Comparison of ENCODE assay signal across 19 cellular contexts in genomic region chr6:43050981-43051380, GRCh38. TPM values are rescaled to one million over a fixed set of nuclear protein-coding genes. Genes with fewer than 3 reads are reported as not detected.
DNase-seq lines count a peak whose midpoint lies in the region; ATAC-seq and TF ChIP-seq lines count a peak whose summit lies in the region.
"Had no signal": no experiment of that assay in that cellular context is flagged by ENCODE, and none has a peak within 500 bp of the region (broad histone marks: within the 10 kb centered on the region; RNA-seq: fewer than 3 reads in every experiment).

No MANE protein-coding gene starts in this region.

- no peak overlapping the region for H4K8ac ChIP-seq in IMR-90 (ENCODE audit: low read depth in 2 of 2, low read length in 2 of 2)
- H4K8ac ChIP-seq in trophoblast cell (ENCODE audit: low read depth, low read length) = no peak overlapping the region

- no peak overlapping the region for H3K27ac ChIP-seq in IMR-90 (ENCODE audit: insufficient read depth, low read length)
- H3K27ac ChIP-seq in trophoblast cell (ENCODE audit: low read depth, low read length) = no peak overlapping the region
- H3K27ac ChIP-seq: body of pancreas, suprapubic skin had no signal

- H3K9ac ChIP-seq in IMR-90 (ENCODE audit: low read depth, low read length) (no peak overlapping the region), trophoblast cell (ENCODE audit: low read length) (no peak overlapping the region)

- H2AK5ac ChIP-seq in IMR-90 (ENCODE audit: low read depth, low read length) (no peak overlapping the region), trophoblast cell (ENCODE audit: low read length) (no peak overlapping the region)

- H3K4me2 ChIP-seq in IMR-90 (ENCODE audit: low read depth, low read length) (no peak overlapping the region; the same call in 1 of the 2 replicates), trophoblast cell (ENCODE audit: low read length) (peak overlapping the region; percentile 14)

- H3K36me3 Mint-ChIP-seq in activated CD4-positive, alpha-beta memory T cell treated with anti-CD3 and anti-CD28 coated beads, Interleukin-2, amount 10 ng/mL, durations not matched to agents 7 days and 5 days (ENCODE audit: low read depth) = peaks cover 49% of the 10 kb centered on the region
- H3K36me3 Mint-ChIP-seq in activated CD4-positive, alpha-beta memory T cell treated with anti-CD3 and anti-CD28 coated beads for 36 hours = peaks cover 45% of the 10 kb centered on the region
- peaks cover 45% of the 10 kb centered on the region for H3K36me3 Mint-ChIP-seq in endothelial cell (ENCODE audit: low read depth, unreplicated experiment)

- H3K23ac ChIP-seq in IMR-90 (ENCODE audit: low read depth, low read length) = no peak overlapping the region
- no peak overlapping the region for H3K23ac ChIP-seq in trophoblast cell (ENCODE audit: low read length)

- peaks cover 17 to 50% of the 10 kb centered on the region in 2 experiments; a peak in 3 of 4 replicates for H3K79me1 ChIP-seq in IMR-90 (ENCODE audit: low read depth in 1 of 2, low read length in 2 of 2)
- H3K79me1 ChIP-seq in trophoblast cell (ENCODE audit: low read length) = peaks cover 9% of the 10 kb centered on the region

- H3K4ac ChIP-seq in IMR-90 (ENCODE audit: low read depth, low read length) = 0 out of 2 replicates have a peak overlapping the region, but pooled peaks have one; percentile 6
- H3K4ac ChIP-seq in trophoblast cell (ENCODE audit: low read depth, low read length) = no peak overlapping the region

- TF ChIP-seq RAD21 in IMR-90 (IDR thresholded peaks at IDR 0.05; ENCODE audit: low read length) = no peak

- intact Hi-C loops in activated CD4-positive, alpha-beta memory T cell treated with anti-CD3 and anti-CD28 coated beads for 36 hours (cut with micrococcal nuclease) = loop anchor here (10.0 kb wide), 1 partner anchor 276 kb away; no protein-coding TSS in a partner anchor
- intact Hi-C loops in IMR-90 (cut with micrococcal nuclease) = loop anchor here (5.0 kb wide), 1 partner anchor 91 kb away; no protein-coding TSS in a partner anchor

- H3K14ac ChIP-seq in IMR-90 (replicated peaks; ENCODE audit: low read depth, low read length) (no peak overlapping the region), trophoblast cell (ENCODE audit: low read length) (no peak overlapping the region)

- no peak overlapping the region for H3K56ac ChIP-seq in IMR-90 (ENCODE audit: extremely low read depth, insufficient read depth, low read length)

- peaks cover 37% of the 10 kb centered on the region for H3K4me1 Mint-ChIP-seq in activated CD4-positive, alpha-beta memory T cell treated with anti-CD3 and anti-CD28 coated beads, Interleukin-2, amount 10 ng/mL, durations not matched to agents 7 days and 5 days
- H3K4me1 Mint-ChIP-seq in activated CD4-positive, alpha-beta memory T cell treated with anti-CD3 and anti-CD28 coated beads for 36 hours (ENCODE audit: low read depth) = peaks cover 32% of the 10 kb centered on the region
- peaks cover 36% of the 10 kb centered on the region for H3K4me1 Mint-ChIP-seq in endothelial cell (ENCODE audit: unreplicated experiment)

- H4K91ac ChIP-seq in IMR-90 (ENCODE audit: insufficient read depth, low read depth, low read length) (no peak overlapping the region), trophoblast cell (ENCODE audit: low read depth, low read length) (no peak overlapping the region)

- DNase-seq in activated CD4-positive, alpha-beta memory T cell treated with anti-CD3 and anti-CD28 coated beads, Interleukin-2, amount 10 ng/mL, durations not matched to agents 7 days and 5 days = no peak
- DNase-seq in activated CD4-positive, alpha-beta memory T cell treated with anti-CD3 and anti-CD28 coated beads for 36 hours = no peak
- DNase-seq in IMR-90 (no peak), endothelial cell (ENCODE audit: low spot score) (no peak), trophoblast cell (no peak), NCI-H2107 (lab: John Stamatoyannopoulos, UW) (no peak), inferior parietal cortex (ENCODE audit: extremely low spot score) (no peak)
- no peak for DNase-seq in stimulated activated CD4-positive, alpha-beta T cell treated with anti-CD3 and anti-CD28 coated beads, Interleukin-2, amount 100 ng/mL, for 24 hours
- DNase-seq: body of pancreas; C1 segment of cervical spinal cord; DMS153; KG1; NCI-H2081 treated with DMSO at 0.1 percent for 48 hours; NCI-H510A treated with DMSO at 0.1 percent for 48 hours; Right ventricle myocardium superior; stimulated activated CD4-positive, alpha-beta T cell treated with anti-CD3 and anti-CD28 coated beads, Interleukin-2, amount 100 ng/mL, for 48 hours; T1000 had no signal

- H3K4me3 Mint-ChIP-seq in activated CD4-positive, alpha-beta memory T cell treated with anti-CD3 and anti-CD28 coated beads, Interleukin-2, amount 10 ng/mL, durations not matched to agents 7 days and 5 days = no peak overlapping the region
- no peak overlapping the region for H3K4me3 Mint-ChIP-seq in activated CD4-positive, alpha-beta memory T cell treated with anti-CD3 and anti-CD28 coated beads for 36 hours
- H3K4me3 Mint-ChIP-seq in endothelial cell (ENCODE audit: unreplicated experiment) = peak overlapping the region; percentile 79

- H3K36me3 ChIP-seq in IMR-90 (ENCODE audit: control insufficient read depth, insufficient read depth, low read length) (peaks cover 56% of the 10 kb centered on the region), trophoblast cell (ENCODE audit: control insufficient read depth in 1 of 2, insufficient read depth in 2 of 2, low read length in 2 of 2) (peaks cover 47 to 53% of the 10 kb centered on the region in 2 experiments)

- H2BK12ac ChIP-seq in trophoblast cell (ENCODE audit: low read length) = no peak overlapping the region

- H2BK120ac ChIP-seq in IMR-90 (ENCODE audit: low read depth, low read length) = no peak overlapping the region
- no peak overlapping the region for H2BK120ac ChIP-seq in trophoblast cell (ENCODE audit: insufficient read depth, low read length, poor library complexity)

- no peaks in the 10 kb centered on the region for H3K9me3 Mint-ChIP-seq in activated CD4-positive, alpha-beta memory T cell treated with anti-CD3 and anti-CD28 coated beads, Interleukin-2, amount 10 ng/mL, durations not matched to agents 7 days and 5 days
- H3K9me3 Mint-ChIP-seq in activated CD4-positive, alpha-beta memory T cell treated with anti-CD3 and anti-CD28 coated beads for 36 hours = no peaks in the 10 kb centered on the region
- no peaks in the 10 kb centered on the region for H3K9me3 Mint-ChIP-seq in endothelial cell (ENCODE audit: unreplicated experiment)

- H3K4me3 ChIP-seq in IMR-90 (ENCODE audit: insufficient read depth, low read depth, low read length) (no peak overlapping the region), trophoblast cell (ENCODE audit: low read depth, low read length) (peak overlapping the region; percentile 21)
- H3K4me3 ChIP-seq: body of pancreas, suprapubic skin had no signal

- H3K9me3 ChIP-seq in IMR-90 (ENCODE audit: control insufficient read depth, insufficient read depth, low read length) (no peaks in the 10 kb centered on the region), trophoblast cell (ENCODE audit: insufficient read depth, low read depth, low read length) (no peaks in the 10 kb centered on the region)
- H3K9me3 ChIP-seq: body of pancreas, suprapubic skin had no signal

- no peak overlapping the region for H4K5ac ChIP-seq in IMR-90 (ENCODE audit: low read depth, low read length)

- BruUV-seq in IMR-90 (replicated peaks; lab: Mats Ljungman, UMichigan) = no TSS peak

- CTCF ChIA-PET in activated CD4-positive, alpha-beta memory T cell treated with anti-CD3 and anti-CD28 coated beads, Interleukin-2, amount 10 ng/mL, durations not matched to agents 7 days and 5 days (lab: Charles Lee) = no interaction called here
- CTCF ChIA-PET in activated CD4-positive, alpha-beta memory T cell treated with anti-CD3 and anti-CD28 coated beads for 36 hours (lab: Charles Lee) = no interaction called here
- CTCF ChIA-PET in IMR-90 (lab: Yijun Ruan, JAX) = no interaction called here

- no peak overlapping the region for H2AK9ac ChIP-seq in IMR-90 (replicated peaks; ENCODE audit: low read depth, low read length, poor library complexity)

- no peaks in the 10 kb centered on the region for H3K27me3 Mint-ChIP-seq in activated CD4-positive, alpha-beta memory T cell treated with anti-CD3 and anti-CD28 coated beads, Interleukin-2, amount 10 ng/mL, durations not matched to agents 7 days and 5 days
- no peaks in the 10 kb centered on the region for H3K27me3 Mint-ChIP-seq in activated CD4-positive, alpha-beta memory T cell treated with anti-CD3 and anti-CD28 coated beads for 36 hours
- peaks cover 23% of the 10 kb centered on the region for H3K27me3 Mint-ChIP-seq in endothelial cell (ENCODE audit: unreplicated experiment)

- no peak overlapping the region for H4K12ac ChIP-seq in trophoblast cell (ENCODE audit: low read depth, low read length)

- POLR2A ChIA-PET in activated CD4-positive, alpha-beta memory T cell treated with anti-CD3 and anti-CD28 coated beads, Interleukin-2, amount 10 ng/mL, durations not matched to agents 7 days and 5 days (lab: Charles Lee) = interaction anchor here (2.5 to 4.4 kb wide), 2 partner anchors 8 to 30 kb away, joined by 15 to 27 read pairs; partner anchors contain the start of genes KLC4, MRPL2 and RRP36
- POLR2A ChIA-PET in activated CD4-positive, alpha-beta memory T cell treated with anti-CD3 and anti-CD28 coated beads for 36 hours (lab: Charles Lee) = interaction anchor here (0.5 to 0.9 kb wide), 2 partner anchors 8 to 420 kb away, joined by 3 read pairs; partner anchors contain the start of genes KLC4 and MRPL2
- POLR2A ChIA-PET in IMR-90 (lab: Charles Lee; ENCODE audit: unreplicated experiment) = no interaction called here

- H2BK15ac ChIP-seq in IMR-90 (ENCODE audit: low read depth, low read length) = no peak overlapping the region

- no peaks in the 10 kb centered on the region for H4K20me1 ChIP-seq in IMR-90 (ENCODE audit: insufficient read depth, low read length)

- H3K4me1 ChIP-seq in IMR-90 (ENCODE audit: control insufficient read depth, insufficient read depth, low read length) (peaks cover 18% of the 10 kb centered on the region), trophoblast cell (ENCODE audit: control insufficient read depth in 1 of 2, insufficient read depth in 2 of 2, low read length in 2 of 2) (peaks cover 18 to 38% of the 10 kb centered on the region in 2 experiments)

- peak overlapping the region; percentile 26 for H3K27ac Mint-ChIP-seq in activated CD4-positive, alpha-beta memory T cell treated with anti-CD3 and anti-CD28 coated beads, Interleukin-2, amount 10 ng/mL, durations not matched to agents 7 days and 5 days
- H3K27ac Mint-ChIP-seq in activated CD4-positive, alpha-beta memory T cell treated with anti-CD3 and anti-CD28 coated beads for 36 hours = no peak overlapping the region
- H3K27ac Mint-ChIP-seq in endothelial cell (ENCODE audit: unreplicated experiment) = peak overlapping the region; percentile 42

- in situ Hi-C loops in IMR-90 (cut with MboI; ENCODE audit: low sequenced_read_pairs) = no loop called here

- ATAC-seq in IMR-90 (ENCODE audit: low read depth) = no peak
- ATAC-seq: activated CD4-positive, CD25-positive, alpha-beta regulatory T cell treated with anti-CD3 and anti-CD28 coated beads, Interleukin-2, amount 50 U/mL, for 24 hours; body of pancreas had no signal

- no peak overlapping the region for H2BK5ac ChIP-seq in IMR-90 (ENCODE audit: low read depth, low read length, poor library complexity, severe bottlenecking)
- no peak overlapping the region for H2BK5ac ChIP-seq in trophoblast cell (ENCODE audit: low read depth, low read length, poor library complexity)

- no peak for TF ChIP-seq CTCF in IMR-90 (conservative IDR thresholded peaks at IDR 0.05; ENCODE audit: low read depth, low read length)
- no peak for TF ChIP-seq CTCF in endothelial cell (IDR thresholded peaks at IDR 0.05; ENCODE audit: unreplicated experiment)

- H3K79me2 ChIP-seq in trophoblast cell (ENCODE audit: control insufficient read depth, insufficient read depth, low read length, poor library complexity) = peaks cover 8% of the 10 kb centered on the region

- dilution Hi-C loops in IMR-90 (cut with HindIII; ENCODE audit: low sequenced_read_pairs, unreplicated experiment) = no loop called here

- peaks cover 21% of the 10 kb centered on the region for H3K9me1 ChIP-seq in IMR-90 (ENCODE audit: insufficient read depth, low read length)

- TF ChIP-seq POLR2A in IMR-90 (IDR thresholded peaks at IDR 0.05; ENCODE audit: low read depth, low read length) = no peak

- H2AFZ ChIP-seq in IMR-90 (replicated peaks; ENCODE audit: low read length, poor library complexity) (peak overlapping the region; percentile 33), trophoblast cell (ENCODE audit: insufficient read depth, low read length, poor library complexity) (no peak overlapping the region)

- 98% methylated on average over 14 of the region's 17 CpGs; no CpG with 5 or more reads in 1 of the 2 experiments for WGBS in IMR-90 (ENCODE audit: extremely low coverage in 2 of 2, insufficient read length in 1 of 2), 2 experiments
- WGBS in trophoblast cell (ENCODE audit: extremely low coverage, insufficient coverage, insufficient read length) = no CpG with 5 or more reads among the region's 17 CpGs

- H3K27me3 ChIP-seq in IMR-90 (ENCODE audit: control insufficient read depth, insufficient read depth, low read length) (no peaks in the 10 kb centered on the region), trophoblast cell (ENCODE audit: insufficient read depth, low read length) (no peaks in the 10 kb centered on the region)
- H3K27me3 ChIP-seq: body of pancreas, suprapubic skin had no signal

- H2BK20ac ChIP-seq in IMR-90 (ENCODE audit: low read depth, low read length) = no peak overlapping the region

- H3K18ac ChIP-seq in IMR-90 (ENCODE audit: low read depth, low read length) = no peak overlapping the region
- no peak overlapping the region for H3K18ac ChIP-seq in trophoblast cell (ENCODE audit: low read length)

RNA-seq across cellular contexts. Expression of gene CUL7, which starts 2.7 kb away (rescaled TPM):
- 10 to 100 TPM; 12.7 to 13.0 TPM for total RNA-seq in activated CD4-positive, alpha-beta memory T cell treated with anti-CD3 and anti-CD28 coated beads, Interleukin-2, amount 10 ng/mL, durations not matched to agents 7 days and 5 days
- total RNA-seq in activated CD4-positive, alpha-beta memory T cell treated with anti-CD3 and anti-CD28 coated beads for 36 hours = 10 to 100 TPM; 23.2 to 23.8 TPM
- total RNA-seq in IMR-90 (2012; rRNA removed) (33.3 and 39.3 TPM in 2 replicates), endothelial cell (ENCODE audit: unreplicated experiment) (42.2 TPM)
- polyA plus RNA-seq in IMR-90 (2012; rRNA removed) = 38.0 and 39.9 TPM in 2 replicates
- polyA plus RNA-seq in IMR-90 (2012; cell fraction: cytosol; rRNA removed) = 21.6 and 30.2 TPM in 2 replicates
- polyA plus RNA-seq in IMR-90 (2012; cell fraction: nucleus; rRNA removed; ENCODE audit: low replicate concordance) = 102 and 140 TPM in 2 replicates
- 22.6 and 22.9 TPM in 2 replicates for polyA plus RNA-seq in trophoblast cell (2013)

RNA-seq across cellular contexts. Expression of gene MRPL2, which starts 8.3 kb away (rescaled TPM):
- 10 to 100 TPM; 46.8 to 57.8 TPM for total RNA-seq in activated CD4-positive, alpha-beta memory T cell treated with anti-CD3 and anti-CD28 coated beads, Interleukin-2, amount 10 ng/mL, durations not matched to agents 7 days and 5 days
- total RNA-seq in activated CD4-positive, alpha-beta memory T cell treated with anti-CD3 and anti-CD28 coated beads for 36 hours = 10 to 100 TPM; 91.0 to 95.4 TPM
- 15.8 and 18.1 TPM in 2 replicates for total RNA-seq in IMR-90 (2012; rRNA removed)
- 45.9 and 46.8 TPM in 2 replicates for polyA plus RNA-seq in IMR-90 (2012; rRNA removed)
- polyA plus RNA-seq in IMR-90 (2012; cell fraction: cytosol; rRNA removed) = 23.2 and 43.0 TPM in 2 replicates
- polyA plus RNA-seq in IMR-90 (2012; cell fraction: nucleus; rRNA removed; ENCODE audit: low replicate concordance) = 38.5 and 46.5 TPM in 2 replicates
- 39.7 TPM for total RNA-seq in endothelial cell (ENCODE audit: unreplicated experiment)
- polyA plus RNA-seq in trophoblast cell (2013) = 47.4 and 49.7 TPM in 2 replicates

RNA-seq across cellular contexts. Expression of gene KLC4, which starts 8.4 kb away (rescaled TPM):
- 10 to 100 TPM; 19.3 to 20.3 TPM for total RNA-seq in activated CD4-positive, alpha-beta memory T cell treated with anti-CD3 and anti-CD28 coated beads, Interleukin-2, amount 10 ng/mL, durations not matched to agents 7 days and 5 days
- total RNA-seq in activated CD4-positive, alpha-beta memory T cell treated with anti-CD3 and anti-CD28 coated beads for 36 hours = 10 to 100 TPM; 11.0 to 11.9 TPM
- total RNA-seq in IMR-90 (2012; rRNA removed) = 9.7 and 10.9 TPM in 2 replicates
- polyA plus RNA-seq in IMR-90 (2012; rRNA removed) = 12.4 and 13.0 TPM in 2 replicates
- polyA plus RNA-seq in IMR-90 (2012; cell fraction: cytosol; rRNA removed) = 7.7 and 11.3 TPM in 2 replicates
- 63.8 and 69.4 TPM in 2 replicates for polyA plus RNA-seq in IMR-90 (2012; cell fraction: nucleus; rRNA removed; ENCODE audit: low replicate concordance)
- 41.4 TPM for total RNA-seq in endothelial cell (ENCODE audit: unreplicated experiment)
- 22.8 and 23.4 TPM in 2 replicates for polyA plus RNA-seq in trophoblast cell (2013)

RNA-seq across cellular contexts. Expression of gene PTK7, which starts 25.1 kb away (rescaled TPM):
- under 1 TPM; 0.23 to 0.35 TPM for total RNA-seq in activated CD4-positive, alpha-beta memory T cell treated with anti-CD3 and anti-CD28 coated beads, Interleukin-2, amount 10 ng/mL, durations not matched to agents 7 days and 5 days
- total RNA-seq in activated CD4-positive, alpha-beta memory T cell treated with anti-CD3 and anti-CD28 coated beads for 36 hours = 1 to 10 TPM; 1.3 to 1.5 TPM
- total RNA-seq in IMR-90 (2012; rRNA removed) = 44.4 and 47.1 TPM in 2 replicates
- 122 and 142 TPM in 2 replicates for polyA plus RNA-seq in IMR-90 (2012; rRNA removed)
- polyA plus RNA-seq in IMR-90 (2012; cell fraction: cytosol; rRNA removed) = 77.1 and 216 TPM in 2 replicates
- 374 and 547 TPM in 2 replicates for polyA plus RNA-seq in IMR-90 (2012; cell fraction: nucleus; rRNA removed; ENCODE audit: low replicate concordance)
- total RNA-seq in endothelial cell (ENCODE audit: unreplicated experiment) = 208 TPM
- polyA plus RNA-seq in trophoblast cell (2013) = 188 and 193 TPM in 2 replicates

RNA-seq across cellular contexts. Expression of gene RRP36, which starts 29.6 kb away (rescaled TPM):
- total RNA-seq in activated CD4-positive, alpha-beta memory T cell treated with anti-CD3 and anti-CD28 coated beads, Interleukin-2, amount 10 ng/mL, durations not matched to agents 7 days and 5 days = 10 to 100 TPM; 59.2 to 60.4 TPM
- 10 to 100 TPM; 54.0 to 55.6 TPM for total RNA-seq in activated CD4-positive, alpha-beta memory T cell treated with anti-CD3 and anti-CD28 coated beads for 36 hours
- total RNA-seq in IMR-90 (2012; rRNA removed) (106 and 114 TPM in 2 replicates), endothelial cell (ENCODE audit: unreplicated experiment) (82.1 TPM)
- polyA plus RNA-seq in IMR-90 (2012; rRNA removed) = 54.3 and 55.1 TPM in 2 replicates
- polyA plus RNA-seq in IMR-90 (2012; cell fraction: cytosol; rRNA removed) = 19.9 and 32.2 TPM in 2 replicates
- polyA plus RNA-seq in IMR-90 (2012; cell fraction: nucleus; rRNA removed; ENCODE audit: low replicate concordance) = 8.8 and 25.5 TPM in 2 replicates
- polyA plus RNA-seq in trophoblast cell (2013) = 81.7 and 88.1 TPM in 2 replicates
